In genomic region chr16:81697321-81697885, GRCh38 we compare ENCODE assay signal across 8 cellular contexts.
DNase-seq lines count a peak whose midpoint lies in the region; ATAC-seq and TF ChIP-seq lines count a peak whose summit lies in the region.

No MANE protein-coding gene starts in this region.

- ATAC-seq in left cardiac atrium, result peak; percentile 29 to 43
- no peak for ATAC-seq in HG03439 (IDR thresholded peaks at IDR 0.05; ENCODE audit: unreplicated experiment)

- intact Hi-C loops in left cardiac atrium (cut with DNase I), result loop anchor here in 1 of 2 donors (10.0 kb wide), 1 partner anchor 73 kb away; no protein-coding TSS in a partner anchor

- H3K27me3 ChIP-seq in OCI-LY1 (ENCODE audit: insufficient read depth, low read length), result no peaks in the 10 kb centered on the region

- no peaks in the 10 kb centered on the region for H3F3A ChIP-seq in OCI-LY1 (ENCODE audit: insufficient read depth, low read length)

- no peak overlapping the region for H3K9ac ChIP-seq in OCI-LY1 (ENCODE audit: low read length)

- no peak overlapping the region for H3K4me3 ChIP-seq in OCI-LY1 (ENCODE audit: low read depth, low read length, poor library complexity, severe bottlenecking)

- H3K27ac ChIP-seq in OCI-LY1 (ENCODE audit: low read depth, low read length, poor library complexity, severe bottlenecking), result no peak overlapping the region

- peaks cover 61% of the 10 kb centered on the region; the same call in 1 of the 2 replicates for H3K36me3 ChIP-seq in OCI-LY1 (ENCODE audit: insufficient read depth, low read length)

- no peak overlapping the region for H2AFZ ChIP-seq in OCI-LY1 (ENCODE audit: low read length)

- DNase-seq in A172 (ENCODE audit: low spot score), result peak; percentile 47
- DNase-seq in GM04504 (ENCODE audit: low read depth), result peak; percentile 14
- DNase-seq in activated naive CD4-positive, alpha-beta T cell treated with Interleukin-2 at 50 U/mL for 16 hours, result peak; percentile 50
- DNase-seq in left cardiac atrium, result no peak
- peak; percentile 12 to 31 for DNase-seq in stimulated activated CD4-positive, alpha-beta T cell treated with anti-CD3 and anti-CD28 coated beads, Interleukin-12 subunit alpha, Interleukin-12 subunit beta, amount 100 ng/mL, for 24 hours (ENCODE audit: low read depth in 2 of 2)
- no peak for DNase-seq in cerebellar nuclear complex (lab: John Stamatoyannopoulos, UW)

- H3K9me2 ChIP-seq in OCI-LY1 (ENCODE audit: low read depth, low read length), result no peaks in the 10 kb centered on the region

- no peak overlapping the region for H3K4me2 ChIP-seq in OCI-LY1 (ENCODE audit: low read length)

- H3K9me3 ChIP-seq in OCI-LY1 (ENCODE audit: low read length), result no peaks in the 10 kb centered on the region

- no peaks in the 10 kb centered on the region for H3K79me2 ChIP-seq in OCI-LY1 (ENCODE audit: insufficient read depth, low read length)

- H4K20me1 ChIP-seq in OCI-LY1 (ENCODE audit: insufficient read depth, low read length), result no peaks in the 10 kb centered on the region

- peak; percentile 76 for TF ChIP-seq CTCF in OCI-LY1 (IDR thresholded peaks at IDR 0.05; ENCODE audit: low read length)

- peaks cover 50% of the 10 kb centered on the region for H3K4me1 ChIP-seq in OCI-LY1 (ENCODE audit: insufficient read depth, low read length, severe bottlenecking)

Comparison
In these comparisons a context has a peak if more than half of its experiments do, and no peak if none do; other contexts are left out.
1. DNase-seq: peak in A172 (single experiment), GM04504 (single experiment), activated naive CD4-positive, alpha-beta T cell treated with Interleukin-2 at 50 U/mL for 16 hours (single experiment) and stimulated activated CD4-positive, alpha-beta T cell treated with anti-CD3 and anti-CD28 coated beads, Interleukin-12 subunit alpha, Interleukin-12 subunit beta, amount 100 ng/mL, for 24 hours (2 of 2); none in left cardiac atrium (single experiment) and cerebellar nuclear complex (0 of 2).